In the genomic region with DNA sequence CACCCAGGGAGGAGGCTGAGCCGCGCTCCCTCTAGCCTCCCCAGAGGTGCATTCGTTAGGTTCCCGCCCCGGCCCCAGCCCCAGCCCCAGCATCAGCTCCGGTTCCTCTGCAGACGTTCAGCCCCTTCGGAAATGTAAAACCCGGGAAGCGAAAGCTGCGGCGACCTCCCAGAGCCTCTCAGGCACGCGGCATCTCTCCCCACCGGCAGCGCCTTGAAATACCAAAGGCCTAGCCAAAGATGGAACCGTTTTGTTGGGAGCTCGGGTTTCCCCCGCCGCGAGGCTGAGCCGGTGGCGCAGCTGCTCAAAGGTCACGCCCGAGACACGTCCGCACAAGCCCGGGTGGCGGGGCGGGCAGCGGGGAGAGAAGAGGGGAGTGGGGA, we compare ENCODE assay signal across 8 cellular contexts.
DNase-seq lines count a peak whose midpoint lies in the region; ATAC-seq and TF ChIP-seq lines count a peak whose summit lies in the region.

No MANE protein-coding gene starts in this region.

- DNase-seq in AG08395 (ENCODE audit: low spot score) (peak; percentile 64), MM.1S (peak; percentile 81), esophagus muscularis mucosa (ENCODE audit: extremely low spot score) (no peak), natural killer cell (no peak), type B pancreatic cell (ENCODE audit: extremely low spot score, unreplicated experiment) (peak; percentile 76), 8988T (no peak)
- peak; percentile 54 for DNase-seq in activated CD4-positive, CD25-positive, alpha-beta regulatory T cell treated with anti-CD3 and anti-CD28 coated beads, Interleukin-2, amount 50 U/mL, for 72 hours

- H3K27ac Mint-ChIP-seq in natural killer cell (no peak overlapping the region), type B pancreatic cell (peak overlapping the region; percentile 27)

- H3K9me3 Mint-ChIP-seq in natural killer cell, result no peaks in the 10 kb centered on the region
- H3K9me3 Mint-ChIP-seq in type B pancreatic cell, result peaks cover 4% of the 10 kb centered on the region

- peaks cover 5% of the 10 kb centered on the region for H3K4me1 ChIP-seq in MM.1S (ENCODE audit: low read length)
- peaks cover 10 to 18% (median 17%) of the 10 kb centered on the region in 4 donors for H3K4me1 ChIP-seq in esophagus muscularis mucosa

- H3K27me3 ChIP-seq in MM.1S (replicated peaks; ENCODE audit: insufficient read depth, low read length), result no peaks in the 10 kb centered on the region
- H3K27me3 ChIP-seq in esophagus muscularis mucosa, result no peaks in the 10 kb centered on the region

- no peaks in the 10 kb centered on the region for H3K9me2 ChIP-seq in MM.1S (replicated peaks; ENCODE audit: insufficient read depth, low read length)

- H3K4me1 Mint-ChIP-seq in natural killer cell (peaks cover 6% of the 10 kb centered on the region in 2 donors), type B pancreatic cell (ENCODE audit: unreplicated experiment) (peaks cover 34% of the 10 kb centered on the region)

- H3K9me3 ChIP-seq in MM.1S (replicated peaks; ENCODE audit: insufficient read depth, low read length) (no peaks in the 10 kb centered on the region), esophagus muscularis mucosa (no peaks in the 10 kb centered on the region)

- TF ChIP-seq CTCF in MM.1S (IDR thresholded peaks at IDR 0.05; ENCODE audit: low read length), result no peak
- no peak for TF ChIP-seq CTCF in esophagus muscularis mucosa (IDR thresholded peaks at IDR 0.05)
- TF ChIP-seq CTCF in natural killer cell (IDR thresholded peaks at IDR 0.05), result no peak
- TF ChIP-seq CTCF in type B pancreatic cell (conservative IDR thresholded peaks at IDR 0.05), result no peak

- H3K79me2 ChIP-seq in MM.1S (ENCODE audit: low read length), result no peaks in the 10 kb centered on the region

- no peak for TF ChIP-seq EP300 in esophagus muscularis mucosa (IDR thresholded peaks at IDR 0.05)

- H3K36me3 Mint-ChIP-seq in natural killer cell, result no peaks in the 10 kb centered on the region
- no peaks in the 10 kb centered on the region for H3K36me3 Mint-ChIP-seq in type B pancreatic cell

- peak overlapping the region; percentile 28; the same call in 1 of the 2 replicates for H3K4me3 ChIP-seq in MM.1S (ENCODE audit: low read length)
- peak overlapping the region; percentile 47 to 54 (median 48) for H3K4me3 ChIP-seq in esophagus muscularis mucosa

- H3K4me3 Mint-ChIP-seq in natural killer cell (peak overlapping the region; percentile 50), type B pancreatic cell (peak overlapping the region; percentile 66)

- TF ChIP-seq POLR2A in esophagus muscularis mucosa (IDR thresholded peaks at IDR 0.05; ENCODE audit: low read depth), result no peak

- H3K27ac ChIP-seq in MM.1S (ENCODE audit: low read length) (peak overlapping the region; percentile 4; the same call in 1 of the 2 replicates), esophagus muscularis mucosa (replicated peaks in 1 of 4) (peak overlapping the region in 3 of 4 donors; percentile 15 to 63 (median 35))

- H4K20me1 ChIP-seq in MM.1S (ENCODE audit: insufficient read depth, low read length), result no peaks in the 10 kb centered on the region

- peak overlapping the region; percentile 43 for H2AFZ ChIP-seq in MM.1S (ENCODE audit: low read length)

- peak; percentile 68 for ATAC-seq in GM18909 (IDR thresholded peaks at IDR 0.05; ENCODE audit: poor library complexity, unreplicated experiment)
- ATAC-seq in natural killer cell, result peak in 1 of 3 donors; percentile 63

- H3K27me3 Mint-ChIP-seq in natural killer cell (ENCODE audit: low read depth in 2 of 2) (peaks cover 29 to 38% of the 10 kb centered on the region in 2 donors), type B pancreatic cell (peaks cover 3% of the 10 kb centered on the region)

- WGBS in esophagus muscularis mucosa, result 3% methylated on average over 20 of the region's 31 CpGs

- intact Hi-C loops in esophagus muscularis mucosa (cut with DNase I), result no loop called here
- intact Hi-C loops in natural killer cell (cut with micrococcal nuclease), result no loop called here

- peak overlapping the region; percentile 45 for H3K4me2 ChIP-seq in MM.1S (ENCODE audit: low read depth, low read length)

- H3K36me3 ChIP-seq in MM.1S (replicated peaks; ENCODE audit: insufficient read depth, low read length) (no peaks in the 10 kb centered on the region), esophagus muscularis mucosa (no peaks in the 10 kb centered on the region)

- H3K9ac ChIP-seq in MM.1S (ENCODE audit: low read length), result peak overlapping the region; percentile 32; the same call in 1 of the 2 replicates

- peaks cover 5% of the 10 kb centered on the region; the same call in 1 of the 2 replicates for H3F3A ChIP-seq in MM.1S (ENCODE audit: insufficient read depth, low read length)

Comparison
In these comparisons a context has a peak if more than half of its experiments do, and no peak if none do; other contexts are left out.
1. DNase-seq: peak in AG08395 (single experiment), MM.1S (single experiment), activated CD4-positive, CD25-positive, alpha-beta regulatory T cell treated with anti-CD3 and anti-CD28 coated beads, Interleukin-2, amount 50 U/mL, for 72 hours (single experiment) and type B pancreatic cell (single experiment); none in esophagus muscularis mucosa (single experiment), natural killer cell (single experiment) and 8988T (single experiment).